8 cellular contexts compared by ENCODE assay signal in the genomic region with DNA sequence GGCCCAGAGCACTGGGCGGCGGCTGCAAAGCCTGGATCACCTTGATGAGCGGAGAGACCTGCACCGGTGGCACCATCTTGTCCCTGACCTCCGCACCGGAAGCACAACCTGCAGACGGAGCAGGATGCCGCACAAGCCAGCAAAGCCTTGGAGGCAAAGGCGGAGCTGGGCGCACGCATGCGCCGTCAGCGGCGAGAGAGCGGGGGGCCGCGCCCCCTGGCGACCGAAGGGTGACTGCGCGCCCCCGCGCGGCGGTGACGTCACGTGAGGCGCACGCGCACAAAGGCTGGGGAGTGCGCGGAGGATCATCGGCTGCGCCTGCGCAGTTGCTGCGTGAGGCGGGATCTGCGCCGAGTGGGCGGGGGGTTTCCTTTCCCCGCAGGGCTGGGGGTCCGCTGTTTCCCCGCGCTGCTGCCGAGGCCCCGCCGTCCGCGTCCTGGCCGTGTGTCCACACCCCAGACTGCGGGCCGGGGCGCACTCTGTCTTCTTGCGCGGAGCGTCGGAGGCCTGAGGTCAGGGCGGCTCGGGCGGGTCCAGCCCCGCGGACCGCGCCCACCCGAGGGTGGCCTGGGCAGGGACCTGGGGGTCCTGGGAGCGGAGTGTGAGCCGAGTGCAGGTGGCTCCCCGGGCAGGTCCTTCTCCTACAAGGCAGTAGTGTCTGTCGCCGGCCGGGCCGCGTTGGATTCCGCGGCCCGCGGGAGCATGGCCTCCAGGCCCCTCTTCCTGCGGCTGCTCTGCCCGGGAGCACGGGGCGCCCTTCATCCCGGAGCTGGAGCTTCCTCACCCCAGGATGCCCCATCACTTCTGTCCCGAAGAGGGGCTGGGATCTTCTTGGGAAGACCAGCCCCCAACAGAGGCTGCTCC. TPM values are rescaled to one million over a fixed set of nuclear protein-coding genes. Genes with fewer than 3 reads are reported as not detected.
DNase-seq lines count a peak whose midpoint lies in the region; TF ChIP-seq lines count a peak whose summit lies in the region.

A gene with protein sequence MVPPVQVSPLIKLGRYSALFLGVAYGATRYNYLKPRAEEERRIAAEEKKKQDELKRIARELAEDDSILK (minus strand): TSS at position 105 of the 864 bp plus-strand sequence. CDS start 29 bp downstream, at position 76.
Gene MYL5 (plus strand): TSS at position 371 of the 864 bp plus-strand sequence. CDS start 3,485 bp downstream, outside the sequence.

- TF ChIP-seq EP300 in suprapubic skin (IDR thresholded peaks at IDR 0.05): no peak

- CTCF ChIA-PET in activated naive CD4-positive, alpha-beta T cell treated with anti-CD3 and anti-CD28 coated beads, Interleukin-2, amount 10 ng/mL, durations not matched to agents 7 days and 5 days (lab: Charles Lee): interaction anchor here (1.2 to 2.9 kb wide), 3 partner anchors 10 to 13 kb away, joined by 4 to 18 read pairs (median 9); no protein-coding TSS in a partner anchor

- TF ChIP-seq CTCF in HFFc6 (IDR thresholded peaks at IDR 0.05) (peak; percentile 97), suprapubic skin (IDR thresholded peaks at IDR 0.05) (peak; percentile 52 to 94)

- peaks cover 21% of the 10 kb centered on the region for H3K36me3 Mint-ChIP-seq in HFFc6 (ENCODE audit: low read depth)
- peaks cover 30% of the 10 kb centered on the region for H3K36me3 Mint-ChIP-seq in activated naive CD4-positive, alpha-beta T cell treated with anti-CD3 and anti-CD28 coated beads, Interleukin-2, amount 10 ng/mL, durations not matched to agents 7 days and 5 days

- whole genome bisulfite sequencing in suprapubic skin: 0% methylated on average over 4 of the region's 84 CpGs

- peak within 1 kb of the TSS; percentile 91 for H3K4me3 Mint-ChIP-seq in HFFc6
- H3K4me3 Mint-ChIP-seq in activated naive CD4-positive, alpha-beta T cell treated with anti-CD3 and anti-CD28 coated beads, Interleukin-2, amount 10 ng/mL, durations not matched to agents 7 days and 5 days: peak within 1 kb of the TSS; percentile 85

- no peaks in the 10 kb centered on the region for H3K27me3 Mint-ChIP-seq in HFFc6 (ENCODE audit: insufficient read depth)
- H3K27me3 Mint-ChIP-seq in activated naive CD4-positive, alpha-beta T cell treated with anti-CD3 and anti-CD28 coated beads, Interleukin-2, amount 10 ng/mL, durations not matched to agents 7 days and 5 days: peaks cover 4% of the 10 kb centered on the region

- peak within 1 kb of the TSS; percentile 79 for H3K4me3 ChIP-seq in GM08714 (ENCODE audit: low read length)
- peak within 1 kb of the TSS; percentile 87 for H3K4me3 ChIP-seq in suprapubic skin

- no peaks in the 10 kb centered on the region for H3K9me3 ChIP-seq in suprapubic skin

- DNase-seq in HFFc6: peak; percentile 94
- DNase-seq in NAMALWA (ENCODE audit: low spot score): peak; percentile 98
- DNase-seq in SK-N-DZ (ENCODE audit: low spot score): peak; percentile 94
- DNase-seq in activated naive CD4-positive, alpha-beta T cell treated with anti-CD3 and anti-CD28 coated beads, Interleukin-2, amount 10 ng/mL, durations not matched to agents 7 days and 5 days: peak; percentile 98
- DNase-seq in globus pallidus (ENCODE audit: low spot score): peak; percentile 94
- peak in 55 of 56 donors; percentile 82 to 98 (median 93) for DNase-seq in nucleus accumbens (lab: John Stamatoyannopoulos, UW)
- peak; percentile 97 to 98 for DNase-seq in suprapubic skin (ENCODE audit: low spot score in 2 of 2)

- H3K27ac Mint-ChIP-seq in HFFc6: peak within 1 kb of the TSS; percentile 75
- H3K27ac Mint-ChIP-seq in activated naive CD4-positive, alpha-beta T cell treated with anti-CD3 and anti-CD28 coated beads, Interleukin-2, amount 10 ng/mL, durations not matched to agents 7 days and 5 days: peak within 1 kb of the TSS; percentile 89

- TF ChIP-seq POLR2A in suprapubic skin (IDR thresholded peaks at IDR 0.05): peak in 1 of 2 donors; percentile 77

- H3K4me1 ChIP-seq in suprapubic skin: peaks cover 57% of the 10 kb centered on the region

- H3K4me1 Mint-ChIP-seq in HFFc6 (ENCODE audit: low read depth): peaks cover 9% of the 10 kb centered on the region
- H3K4me1 Mint-ChIP-seq in activated naive CD4-positive, alpha-beta T cell treated with anti-CD3 and anti-CD28 coated beads, Interleukin-2, amount 10 ng/mL, durations not matched to agents 7 days and 5 days: peaks cover 13% of the 10 kb centered on the region

- H3K36me3 ChIP-seq in suprapubic skin: peaks cover 22% of the 10 kb centered on the region

- no peaks in the 10 kb centered on the region for H3K9me3 Mint-ChIP-seq in HFFc6
- no peaks in the 10 kb centered on the region for H3K9me3 Mint-ChIP-seq in activated naive CD4-positive, alpha-beta T cell treated with anti-CD3 and anti-CD28 coated beads, Interleukin-2, amount 10 ng/mL, durations not matched to agents 7 days and 5 days

- H3K27ac ChIP-seq in suprapubic skin: peak within 1 kb of the TSS; percentile 87

- no peaks in the 10 kb centered on the region for H3K27me3 ChIP-seq in suprapubic skin

RNA-seq across cellular contexts. Expression of the first gene that starts in this region (rescaled TPM):
- total RNA-seq in HFFc6 (2021; fragmentation: NEBNext Ultra II Directional; extraction: Animal tissue kit (Norgen Biotek cat#: 25700)): 100 to 1,000 TPM; 181 to 374 (median 290) TPM
- polyA plus RNA-seq in SK-N-DZ (2014; cell fraction: cytosol; rRNA removed): 121 and 140 TPM in 2 replicates
- 74.1 and 256 TPM in 2 replicates for polyA plus RNA-seq in SK-N-DZ (2014; cell fraction: nucleus; rRNA removed)
- total RNA-seq in suprapubic skin: 100 to 1,000 TPM in 2 of 4 donors, 10 to 100 TPM in 2; 60.2 to 167 (median 102) TPM

RNA-seq across cellular contexts. Expression of gene MYL5, which starts in this region (rescaled TPM):
- total RNA-seq in HFFc6 (2021; fragmentation: NEBNext Ultra II Directional; extraction: Animal tissue kit (Norgen Biotek cat#: 25700)): 10 to 100 TPM; 14.2 to 23.0 (median 18.8) TPM
- 1.8 and 2.4 TPM in 2 replicates for polyA plus RNA-seq in SK-N-DZ (2014; cell fraction: cytosol; rRNA removed)
- polyA plus RNA-seq in SK-N-DZ (2014; cell fraction: nucleus; rRNA removed): 3.8 and 11.8 TPM in 2 replicates
- total RNA-seq in suprapubic skin: 10 to 100 TPM in 2 of 4 donors, 1 to 10 TPM in 2; 5.3 to 20.4 (median 10.5) TPM

Comparison
In these comparisons a context has a peak if more than half of its experiments do, and no peak if none do; other contexts are left out.
1. Peak in every context shown above with its lines: DNase-seq, H3K4me3 ChIP-seq and H3K27ac ChIP-seq.